ENCODE assay signal across 8 cellular contexts in the genomic region with DNA sequence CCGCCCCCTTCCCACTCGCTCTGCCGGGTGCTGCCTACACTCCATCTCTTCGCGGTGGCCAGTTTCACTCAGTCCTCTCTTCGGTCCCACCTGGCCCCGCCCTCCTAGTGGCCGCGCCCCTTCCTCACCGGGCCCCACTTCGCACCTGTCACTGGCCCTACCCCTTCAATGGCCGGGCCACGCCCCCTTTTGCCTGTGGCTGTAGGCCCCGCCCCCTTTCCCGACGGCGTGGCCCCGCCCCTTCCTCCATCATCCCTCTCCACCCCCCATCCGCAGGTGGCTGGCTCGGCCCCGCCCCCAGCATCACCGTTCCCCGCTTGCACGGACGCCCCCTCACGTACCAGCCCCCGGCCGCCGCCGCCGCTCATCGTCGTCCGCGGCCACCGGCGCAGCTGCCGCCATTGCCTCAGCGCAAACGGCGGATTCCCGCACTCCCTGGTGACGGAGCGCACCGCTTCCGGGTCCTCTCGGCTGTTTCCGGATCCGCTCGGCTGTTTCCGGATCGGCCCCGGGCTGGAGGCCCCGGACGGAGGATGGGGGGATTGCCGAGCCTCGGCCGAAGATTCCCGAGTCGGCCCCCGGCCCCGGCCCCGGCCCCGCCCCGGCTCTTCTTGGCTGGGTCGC.
DNase-seq lines count a peak whose midpoint lies in the region; ATAC-seq lines count a peak whose summit lies in the region.

TSS of gene RABEP2 (minus strand) at position 477 of the 624 bp plus-strand sequence. CDS start at position 402, 75 bp downstream.

- DNase-seq in AG08396 (ENCODE audit: low spot score) = peak; percentile 100
- peak; percentile 99 for DNase-seq in NCI-H345 (lab: John Stamatoyannopoulos, UW)
- peak; percentile 93 for DNase-seq in central memory CD4-positive, alpha-beta T cell
- DNase-seq in iris pigment epithelial cell (ENCODE audit: low read depth) = peak; percentile 81
- peak; percentile 98 for DNase-seq in stimulated activated CD4-positive, alpha-beta T cell treated with anti-CD3 and anti-CD28 coated beads, Interleukin-12 subunit alpha, Interleukin-12 subunit beta, amount 100 ng/mL, for 4 hours

- ATAC-seq in GM19023 (IDR thresholded peaks at IDR 0.05; ENCODE audit: unreplicated experiment) = peak; percentile 61
- peak; percentile 68 for ATAC-seq in HG03280 (IDR thresholded peaks at IDR 0.05; ENCODE audit: unreplicated experiment)
- ATAC-seq in activated CD4-positive, CD25-positive, alpha-beta regulatory T cell treated with anti-CD3 and anti-CD28 coated beads, Interleukin-2, amount 50 U/mL, for 24 hours = peak; percentile 82 to 84

Comparison
In these comparisons a context has a peak if more than half of its experiments do, and no peak if none do; other contexts are left out.
1. Peak in every context shown above with its lines: DNase-seq and ATAC-seq.